ENCODE assay signal across 19 cellular contexts in the genomic region with DNA sequence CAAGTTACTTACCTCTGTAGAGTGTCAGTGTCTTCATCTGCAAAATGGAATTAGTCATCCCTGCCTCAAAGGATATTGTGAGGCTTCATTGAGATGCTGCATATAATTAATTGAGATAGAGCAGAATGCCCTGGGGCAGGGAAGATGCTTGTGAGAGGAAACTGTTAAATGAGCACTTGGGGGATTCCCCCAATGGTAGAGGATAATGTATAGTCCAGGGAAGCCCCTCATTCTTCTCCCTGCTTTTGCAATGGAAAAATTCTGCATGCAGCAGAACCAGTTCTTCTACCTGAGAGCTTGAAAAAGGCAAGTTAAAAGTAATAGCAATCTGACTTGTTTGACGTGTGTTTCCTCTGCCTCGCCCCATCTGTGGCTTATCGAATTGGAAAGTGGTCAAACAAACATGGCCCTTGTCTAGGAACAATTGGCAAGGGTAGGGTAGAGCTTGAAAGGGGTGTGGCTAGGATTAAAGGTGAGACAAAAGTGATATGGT.
DNase-seq lines count a peak whose midpoint lies in the region; ATAC-seq and TF ChIP-seq lines count a peak whose summit lies in the region.
"Had no signal": no experiment of that assay in that cellular context is flagged by ENCODE, and none has a peak within 500 bp of the region (broad histone marks: within the 10 kb centered on the region; RNA-seq: fewer than 3 reads in every experiment).

No MANE protein-coding gene starts in this region.

- peak overlapping the region; percentile 16 for H4K91ac ChIP-seq in trophoblast cell (ENCODE audit: low read depth, low read length)

- H3K23ac ChIP-seq in trophoblast cell (ENCODE audit: low read length) = no peak overlapping the region

- no peaks in the 10 kb centered on the region for H3K79me2 ChIP-seq in trophoblast cell (ENCODE audit: control insufficient read depth, insufficient read depth, low read length, poor library complexity)

- intact Hi-C loops in activated T-helper 1 cell treated with anti-CD3 and anti-CD28 coated beads, Interleukin-12 subunit alpha, Interleukin-12 subunit beta, Interleukin-2, Interleukin-4 antibody, amounts not matched to agents 30 ng/mL and 10 ng/mL and 1 ng/mL, durations not matched to agents 14 hours and 24 hours and 36 hours (cut with micrococcal nuclease) = no loop called here

- H4K8ac ChIP-seq in trophoblast cell (ENCODE audit: low read depth, low read length) = no peak overlapping the region

- no peak overlapping the region for H3K4me3 Mint-ChIP-seq in activated T-helper 1 cell treated with anti-CD3 and anti-CD28 coated beads, Interleukin-12 subunit alpha, Interleukin-12 subunit beta, Interleukin-2, Interleukin-4 antibody, amounts not matched to agents 30 ng/mL and 10 ng/mL and 1 ng/mL, durations not matched to agents 14 hours and 24 hours and 36 hours
- H3K4me3 Mint-ChIP-seq: T-helper 17 cell had no signal

- H3K27ac Mint-ChIP-seq in activated T-helper 1 cell treated with anti-CD3 and anti-CD28 coated beads, Interleukin-12 subunit alpha, Interleukin-12 subunit beta, Interleukin-2, Interleukin-4 antibody, amounts not matched to agents 30 ng/mL and 10 ng/mL and 1 ng/mL, durations not matched to agents 14 hours and 24 hours and 36 hours = no peak overlapping the region
- H3K27ac Mint-ChIP-seq: T-helper 17 cell had no signal

- no peak overlapping the region for H2BK120ac ChIP-seq in trophoblast cell (ENCODE audit: insufficient read depth, low read length, poor library complexity)

- H3K4me1 ChIP-seq in HUES6 (ENCODE audit: control insufficient read depth, insufficient read depth, low read length) (peaks cover 50% of the 10 kb centered on the region), trophoblast cell (ENCODE audit: control insufficient read depth in 1 of 2, insufficient read depth in 2 of 2, low read length in 2 of 2) (peaks cover 15 to 28% of the 10 kb centered on the region in 2 experiments)

- H3K9me3 ChIP-seq in HUES6 (ENCODE audit: control insufficient read depth, insufficient read depth, low read depth, low read length) = no peaks in the 10 kb centered on the region
- no peaks in the 10 kb centered on the region for H3K9me3 ChIP-seq in trophoblast cell (ENCODE audit: insufficient read depth, low read depth, low read length)

- H3K14ac ChIP-seq in trophoblast cell (ENCODE audit: low read length) = no peak overlapping the region

- DNase-seq in DMS53 treated with DMSO at 0.1 percent for 48 hours (lab: John Stamatoyannopoulos, UW; ENCODE audit: unreplicated experiment) (peak; percentile 26), trophoblast cell (peak; percentile 90 to 91), GM10248 (ENCODE audit: extremely low spot score) (no peak), LoVo (ENCODE audit: low spot score) (no peak), GF-D8 (lab: John Stamatoyannopoulos, UW) (no peak)
- DNase-seq in activated T-helper 1 cell treated with anti-CD3 and anti-CD28 coated beads, Interleukin-12 subunit alpha, Interleukin-12 subunit beta, Interleukin-2, Interleukin-4 antibody, amounts not matched to agents 30 ng/mL and 10 ng/mL and 1 ng/mL, durations not matched to agents 14 hours and 24 hours and 36 hours (ENCODE audit: low spot score) = no peak
- DNase-seq: activated CD4-positive, CD25-positive, alpha-beta regulatory T cell treated with anti-CD3 and anti-CD28 coated beads, Interleukin-2, amount 50 U/mL, for 72 hours; AML-193; aorta; DMS 273 treated with DMSO at 0.1 percent for 48 hours; glutamatergic neuron; NCI-H2107; SHP77; stimulated activated CD4-positive, alpha-beta T cell treated with anti-CD3 and anti-CD28 coated beads, Interleukin-12 subunit alpha, Interleukin-12 subunit beta, amount 100 ng/mL, for 4 hours; T-helper 17 cell had no signal

- H3K27me3 ChIP-seq in HUES6 (ENCODE audit: control insufficient read depth, insufficient read depth, low read length) (no peaks in the 10 kb centered on the region), trophoblast cell (ENCODE audit: insufficient read depth, low read length) (no peaks in the 10 kb centered on the region)

- H3K4me3 ChIP-seq in HUES6 (ENCODE audit: low read depth, low read length) (no peak overlapping the region), trophoblast cell (ENCODE audit: low read depth, low read length) (no peak overlapping the region)
- H3K4me3 ChIP-seq: GM23248 had no signal

- H3K4ac ChIP-seq in trophoblast cell (ENCODE audit: low read depth, low read length) = no peak overlapping the region

- H3K36me3 ChIP-seq in HUES6 (ENCODE audit: control insufficient read depth, insufficient read depth, low read length) (no peaks in the 10 kb centered on the region), trophoblast cell (ENCODE audit: control insufficient read depth in 1 of 2, insufficient read depth in 2 of 2, low read length in 2 of 2) (peaks cover 0 to 2% of the 10 kb centered on the region in 2 experiments)

- POLR2A ChIA-PET in GM10248 (lab: Yijun Ruan, JAX) = no interaction called here

- H3K18ac ChIP-seq in trophoblast cell (ENCODE audit: low read length) = no peak overlapping the region

- TF ChIP-seq CTCF in GM10248 (IDR thresholded peaks at IDR 0.05; ENCODE audit: control extremely low read depth, extremely low read depth, low read depth, missing control alignments) = no peak

- H3K27me3 Mint-ChIP-seq in activated T-helper 1 cell treated with anti-CD3 and anti-CD28 coated beads, Interleukin-12 subunit alpha, Interleukin-12 subunit beta, Interleukin-2, Interleukin-4 antibody, amounts not matched to agents 30 ng/mL and 10 ng/mL and 1 ng/mL, durations not matched to agents 14 hours and 24 hours and 36 hours (ENCODE audit: insufficient read depth) = peaks cover 2% of the 10 kb centered on the region

- peak overlapping the region; percentile 11 for H3K4me2 ChIP-seq in trophoblast cell (ENCODE audit: low read length)

- no peaks in the 10 kb centered on the region for H3K9me3 Mint-ChIP-seq in activated T-helper 1 cell treated with anti-CD3 and anti-CD28 coated beads, Interleukin-12 subunit alpha, Interleukin-12 subunit beta, Interleukin-2, Interleukin-4 antibody, amounts not matched to agents 30 ng/mL and 10 ng/mL and 1 ng/mL, durations not matched to agents 14 hours and 24 hours and 36 hours

- no peak overlapping the region for H4K12ac ChIP-seq in trophoblast cell (ENCODE audit: low read depth, low read length)

- H2AK5ac ChIP-seq in trophoblast cell (ENCODE audit: low read length) = no peak overlapping the region

- no CpG with 5 or more reads among the region's 3 CpGs for WGBS in trophoblast cell (ENCODE audit: extremely low coverage, insufficient coverage, insufficient read length)

- CTCF ChIA-PET in GM10248 (lab: Yijun Ruan, JAX) = interaction anchor here (1.7 kb wide), 1 partner anchor 12 kb away, joined by 4 read pairs; no protein-coding TSS in a partner anchor

- no peak overlapping the region for H2AFZ ChIP-seq in trophoblast cell (ENCODE audit: insufficient read depth, low read length, poor library complexity)
- H2AFZ ChIP-seq: GM23248 had no signal

- ATAC-seq in esophagus mucosa = peak; percentile 84
- ATAC-seq: T-helper 17 cell had no signal

- H3K9ac ChIP-seq in HUES6 (ENCODE audit: low read length) = no peak overlapping the region
- H3K9ac ChIP-seq in trophoblast cell (ENCODE audit: low read length) = no peak overlapping the region
- H3K9ac ChIP-seq: GM23248 had no signal

- H2BK5ac ChIP-seq in trophoblast cell (ENCODE audit: low read depth, low read length, poor library complexity) = no peak overlapping the region

- peaks cover 8% of the 10 kb centered on the region for H3K79me1 ChIP-seq in trophoblast cell (ENCODE audit: low read length)

- no peaks in the 10 kb centered on the region for H3K4me1 Mint-ChIP-seq in activated T-helper 1 cell treated with anti-CD3 and anti-CD28 coated beads, Interleukin-12 subunit alpha, Interleukin-12 subunit beta, Interleukin-2, Interleukin-4 antibody, amounts not matched to agents 30 ng/mL and 10 ng/mL and 1 ng/mL, durations not matched to agents 14 hours and 24 hours and 36 hours (ENCODE audit: low read depth)

- H3K27ac ChIP-seq in HUES6 (ENCODE audit: low read depth, low read length) (0 out of 2 replicates have a peak overlapping the region, but pooled peaks have one; percentile 35), trophoblast cell (ENCODE audit: low read depth, low read length) (peak overlapping the region; percentile 53)
- H3K27ac ChIP-seq: epithelial cell of prostate, GM23248 had no signal

- H2BK12ac ChIP-seq in trophoblast cell (ENCODE audit: low read length) = no peak overlapping the region

- no peaks in the 10 kb centered on the region for H3K36me3 Mint-ChIP-seq in activated T-helper 1 cell treated with anti-CD3 and anti-CD28 coated beads, Interleukin-12 subunit alpha, Interleukin-12 subunit beta, Interleukin-2, Interleukin-4 antibody, amounts not matched to agents 30 ng/mL and 10 ng/mL and 1 ng/mL, durations not matched to agents 14 hours and 24 hours and 36 hours (ENCODE audit: low read depth)

Comparison
In these comparisons a context has a peak if more than half of its experiments do, and no peak if none do; other contexts are left out.
1. DNase-seq: peak in DMS53 treated with DMSO at 0.1 percent for 48 hours (single experiment) and trophoblast cell (2 of 2); none in GM10248 (single experiment), LoVo (single experiment), GF-D8 (single experiment) and activated T-helper 1 cell treated with anti-CD3 and anti-CD28 coated beads, Interleukin-12 subunit alpha, Interleukin-12 subunit beta, Interleukin-2, Interleukin-4 antibody, amounts not matched to agents 30 ng/mL and 10 ng/mL and 1 ng/mL, durations not matched to agents 14 hours and 24 hours and 36 hours (single experiment).